Comparison of ENCODE assay signal across 15 cellular contexts in the genomic region with DNA sequence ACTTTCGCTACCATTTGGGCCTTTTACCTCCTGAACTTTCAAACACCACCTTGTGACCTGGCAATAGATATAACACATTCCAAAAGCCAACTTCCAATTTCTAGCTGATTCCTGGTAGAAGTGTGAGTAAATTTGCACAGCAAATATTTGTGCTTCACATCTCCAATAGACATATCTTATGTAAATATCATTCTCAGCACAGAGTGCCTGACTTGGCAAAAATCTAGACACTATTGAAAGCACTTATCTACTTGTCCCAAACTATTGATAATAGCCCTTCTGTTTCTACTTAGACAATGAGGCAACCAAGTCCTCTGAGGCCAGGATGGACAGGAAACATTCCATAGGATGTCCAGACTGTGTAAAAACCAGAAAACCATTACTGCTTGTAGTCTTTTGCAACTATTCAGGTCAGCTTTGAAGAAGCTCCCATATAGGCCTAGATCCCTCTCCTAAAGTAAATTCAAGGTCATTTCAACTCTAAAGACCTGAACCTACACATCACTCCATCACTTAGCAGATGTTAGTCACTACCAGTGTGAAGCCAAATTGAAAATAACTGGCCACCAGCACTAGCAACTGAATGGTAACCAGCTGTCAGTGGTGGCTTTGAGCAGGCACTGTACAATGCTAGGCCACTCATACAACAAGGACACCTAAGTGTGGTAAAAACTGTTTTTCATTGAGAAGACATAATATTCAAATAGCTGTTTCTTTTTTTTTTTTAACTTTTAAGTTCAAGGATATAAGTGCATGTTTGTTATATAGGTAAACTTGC.
DNase-seq lines count a peak whose midpoint lies in the region; ATAC-seq and TF ChIP-seq lines count a peak whose summit lies in the region.
"Had no signal": no experiment of that assay in that cellular context is flagged by ENCODE, and none has a peak within 500 bp of the region (broad histone marks: within the 10 kb centered on the region; RNA-seq: fewer than 3 reads in every experiment).

No MANE protein-coding gene starts in this region.

- H3K4me2 ChIP-seq in OCI-LY7 (ENCODE audit: low read length), result no peak overlapping the region
- H3K4me2 ChIP-seq: SK-N-SH had no signal

- TF ChIP-seq CTCF in nephron (IDR thresholded peaks at IDR 0.05; ENCODE audit: unreplicated experiment in 3 of 3) (no peak), OCI-LY7 (conservative IDR thresholded peaks at IDR 0.05; ENCODE audit: low read length) (no peak)

- H2AFZ ChIP-seq in OCI-LY7 (ENCODE audit: low read length), result no peak overlapping the region

- DNase-seq in DMS53 (lab: John Stamatoyannopoulos, UW), result peak; percentile 74
- peak; percentile 65 for DNase-seq in NCI-H2029 treated with DMSO at 0.1 percent for 48 hours (lab: John Stamatoyannopoulos, UW)
- no peak for DNase-seq in left colon
- no peak for DNase-seq in OCI-LY7 (ENCODE audit: low spot score)
- DNase-seq in activated gamma-delta T cell (lab: John Stamatoyannopoulos, UW), result no peak
- DNase-seq in iPS-NIHi11 (ENCODE audit: low spot score), result no peak
- DNase-seq: GOT3, IMR-90, Karpas-422, MM.1S, NCI-H187 treated with DMSO at 0.1 percent for 48 hours, NCI-H2171 had no signal

- no TSS peak for BruUV-seq in OCI-LY7 (replicated peaks; lab: Mats Ljungman, UMichigan)

- H3K27me3 Mint-ChIP-seq in nephron (ENCODE audit: low read depth), result no peaks in the 10 kb centered on the region

- H3K4me3 Mint-ChIP-seq in nephron, result no peak overlapping the region

- no peaks in the 10 kb centered on the region for H3K9me3 ChIP-seq in OCI-LY7 (ENCODE audit: low read length)
- H3K9me3 ChIP-seq: SK-N-SH had no signal

- CTCF ChIA-PET in OCI-LY7 (lab: Charles Lee; ENCODE audit: unreplicated experiment), result no interaction called here

- no peaks in the 10 kb centered on the region for H3K36me3 Mint-ChIP-seq in nephron (ENCODE audit: low read depth)

- no peaks in the 10 kb centered on the region for H3K36me3 ChIP-seq in OCI-LY7 (ENCODE audit: insufficient read depth, low read length)

- intact Hi-C loops in left colon (cut with DNase I, micrococcal nuclease) (no loop called here), OCI-LY7 (cut with micrococcal nuclease; ENCODE audit: unreplicated experiment) (no loop called here)

- H3K27ac ChIP-seq in OCI-LY7 (ENCODE audit: low read depth, low read length, poor library complexity, severe bottlenecking), result no peak overlapping the region
- H3K27ac ChIP-seq: C4-2B had no signal

- no peaks in the 10 kb centered on the region for H3K9me2 ChIP-seq in OCI-LY7 (ENCODE audit: insufficient read depth, low read length)
- H3K9me2 ChIP-seq: SK-N-SH had no signal

- H3K9me3 Mint-ChIP-seq in nephron, result no peaks in the 10 kb centered on the region

- no peaks in the 10 kb centered on the region for H3K79me2 ChIP-seq in OCI-LY7 (ENCODE audit: insufficient read depth, low read depth, low read length)

- POLR2A ChIA-PET in OCI-LY7 (lab: Charles Lee), result interaction anchor here (1.0 kb wide), 1 partner anchor 29 kb away, joined by 3 read pairs; no protein-coding TSS in a partner anchor

- ATAC-seq in left colon, result peak; percentile 68

- peak overlapping the region in 2 of 3 experiments; percentile 14 to 22 for H3K27ac Mint-ChIP-seq in nephron

- no peaks in the 10 kb centered on the region for H4K20me1 ChIP-seq in OCI-LY7 (ENCODE audit: insufficient read depth, low read length)

- H3K4me1 Mint-ChIP-seq in nephron, result peaks cover 17% of the 10 kb centered on the region

- no peak overlapping the region for H3K4me3 ChIP-seq in OCI-LY7 (ENCODE audit: low read depth, low read length, poor library complexity, severe bottlenecking)

- H3K4me1 ChIP-seq in OCI-LY7 (ENCODE audit: insufficient read depth, low read length, poor library complexity, severe bottlenecking), result no peaks in the 10 kb centered on the region

Comparison
In these comparisons a context has a peak if more than half of its experiments do, and no peak if none do; other contexts are left out.
1. DNase-seq: peak in DMS53 (single experiment) and NCI-H2029 treated with DMSO at 0.1 percent for 48 hours (single experiment); none in left colon (0 of 2), OCI-LY7 (single experiment), activated gamma-delta T cell (single experiment) and iPS-NIHi11 (single experiment).